Comparison of ENCODE assay signal across 26 cellular contexts in genomic region chr2:189125195-189125594, GRCh38.
"Had no signal": no experiment of that assay in that cellular context is flagged by ENCODE, and none has a peak within 500 bp of the region (broad histone marks: within the 10 kb centered on the region; RNA-seq: fewer than 3 reads in every experiment).

No MANE protein-coding gene starts in this region.

- H3K4me1 ChIP-seq: SJCRH30 had no signal

- ATAC-seq: activated CD8-positive, alpha-beta T cell treated with anti-CD3 and anti-CD28 coated beads for 36 hours had no signal

- H3K27me3 Mint-ChIP-seq: activated CD4-positive, alpha-beta T cell treated with anti-CD3 and anti-CD28 coated beads, Interleukin-2, amount 10 ng/mL, durations not matched to agents 24 days and 14 days; activated CD8-positive, alpha-beta T cell treated with anti-CD3 and anti-CD28 coated beads for 36 hours; activated naive CD4-positive, alpha-beta T cell treated with anti-CD3 and anti-CD28 coated beads, Interleukin-2, amount 10 ng/mL, durations not matched to agents 7 days and 5 days; activated naive CD8-positive, alpha-beta T cell; activated T-cell treated with anti-CD3 and anti-CD28 coated beads, Interleukin-2, amount 50 U/mL, for 24 hours had no signal

- H3K27ac Mint-ChIP-seq: activated CD4-positive, alpha-beta T cell treated with anti-CD3 and anti-CD28 coated beads, Interleukin-2, amount 10 ng/mL, durations not matched to agents 24 days and 14 days; activated CD8-positive, alpha-beta T cell treated with anti-CD3 and anti-CD28 coated beads for 36 hours; activated naive CD4-positive, alpha-beta T cell treated with anti-CD3 and anti-CD28 coated beads, Interleukin-2, amount 10 ng/mL, durations not matched to agents 7 days and 5 days; activated naive CD8-positive, alpha-beta T cell; activated T-cell treated with anti-CD3 and anti-CD28 coated beads, Interleukin-2, amount 50 U/mL, for 24 hours; T-helper 1 cell treated with Interleukin-12 subunit alpha and Interleukin-12 subunit beta and Interleukin-4 antibody, amounts not matched to agents 30 μg/mL and 1 μg/mL, for 36 hours; T-helper 2 cell treated with Interferon-gamma antibody and Interleukin-4, amounts not matched to agents 5 μg/mL and 100 μg/mL, for 36 hours had no signal

- H3K9me3 ChIP-seq: SJCRH30, SK-N-SH had no signal

- H3K9me3 Mint-ChIP-seq: activated CD4-positive, alpha-beta T cell treated with anti-CD3 and anti-CD28 coated beads, Interleukin-2, amount 10 ng/mL, durations not matched to agents 24 days and 14 days; activated CD8-positive, alpha-beta T cell treated with anti-CD3 and anti-CD28 coated beads for 36 hours; activated naive CD4-positive, alpha-beta T cell treated with anti-CD3 and anti-CD28 coated beads, Interleukin-2, amount 10 ng/mL, durations not matched to agents 7 days and 5 days; activated T-cell treated with anti-CD3 and anti-CD28 coated beads, Interleukin-2, amount 50 U/mL, for 24 hours; T-helper 1 cell treated with Interleukin-12 subunit alpha and Interleukin-12 subunit beta and Interleukin-4 antibody, amounts not matched to agents 30 μg/mL and 1 μg/mL, for 36 hours; T-helper 2 cell treated with Interferon-gamma antibody and Interleukin-4, amounts not matched to agents 5 μg/mL and 100 μg/mL, for 36 hours had no signal

- DNase-seq: activated CD4-positive, alpha-beta T cell treated with anti-CD3 and anti-CD28 coated beads, Interleukin-2, amount 10 ng/mL, durations not matched to agents 24 days and 14 days; activated CD4-positive, alpha-beta T cell treated with anti-CD3 and anti-CD28 coated beads, Interleukin-2, amount 50 U/mL, for 4 hours; activated CD8-positive, alpha-beta T cell treated with anti-CD3 and anti-CD28 coated beads for 36 hours; activated naive CD4-positive, alpha-beta T cell treated with anti-CD3 and anti-CD28 coated beads, Interleukin-2, amount 10 ng/mL, durations not matched to agents 7 days and 5 days; activated T-cell treated with anti-CD3 and anti-CD28 coated beads, Interleukin-2, amount 50 U/mL, for 24 hours; amniotic stem cell; aorta; brain microvascular endothelial cell; central memory CD4-positive, alpha-beta T cell; NCI-H1092 treated with DMSO at 0.1 percent for 48 hours; NCI-H1417; NCI-H146; NCI-H187; NCI-H2029 treated with DMSO at 0.1 percent for 48 hours; NCI-H2107; NCI-H2171; NCI-H510A; NCI-H526; NCI-H748 treated with DMSO at 0.1 percent for 48 hours; NK-92 treated with Interleukin-12 subunit alpha and Interleukin-12 subunit beta, amount 100 ng/mL, for 24 hours; SHP77; SJCRH30; SK-N-SH had no signal

- H3K36me3 Mint-ChIP-seq: activated naive CD4-positive, alpha-beta T cell treated with anti-CD3 and anti-CD28 coated beads, Interleukin-2, amount 10 ng/mL, durations not matched to agents 7 days and 5 days; activated naive CD8-positive, alpha-beta T cell had no signal

- H3K4me3 ChIP-seq: SJCRH30 had no signal

- H3K4me3 Mint-ChIP-seq: activated CD4-positive, alpha-beta T cell treated with anti-CD3 and anti-CD28 coated beads, Interleukin-2, amount 10 ng/mL, durations not matched to agents 24 days and 14 days; activated CD8-positive, alpha-beta T cell treated with anti-CD3 and anti-CD28 coated beads for 36 hours; activated naive CD4-positive, alpha-beta T cell treated with anti-CD3 and anti-CD28 coated beads, Interleukin-2, amount 10 ng/mL, durations not matched to agents 7 days and 5 days; activated naive CD8-positive, alpha-beta T cell; activated T-cell treated with anti-CD3 and anti-CD28 coated beads, Interleukin-2, amount 50 U/mL, for 24 hours; T-helper 1 cell treated with Interleukin-12 subunit alpha and Interleukin-12 subunit beta and Interleukin-4 antibody, amounts not matched to agents 30 μg/mL and 1 μg/mL, for 36 hours; T-helper 2 cell treated with Interferon-gamma antibody and Interleukin-4, amounts not matched to agents 5 μg/mL and 100 μg/mL, for 36 hours had no signal

- H3K27me3 ChIP-seq: brain microvascular endothelial cell, SJCRH30 had no signal

- H3K4me1 Mint-ChIP-seq: activated CD4-positive, alpha-beta T cell treated with anti-CD3 and anti-CD28 coated beads, Interleukin-2, amount 10 ng/mL, durations not matched to agents 24 days and 14 days; activated naive CD4-positive, alpha-beta T cell treated with anti-CD3 and anti-CD28 coated beads, Interleukin-2, amount 10 ng/mL, durations not matched to agents 7 days and 5 days had no signal

- H3K27ac ChIP-seq: brain microvascular endothelial cell, SJCRH30 had no signal
